8 cellular contexts compared by ENCODE assay signal in the genomic region with DNA sequence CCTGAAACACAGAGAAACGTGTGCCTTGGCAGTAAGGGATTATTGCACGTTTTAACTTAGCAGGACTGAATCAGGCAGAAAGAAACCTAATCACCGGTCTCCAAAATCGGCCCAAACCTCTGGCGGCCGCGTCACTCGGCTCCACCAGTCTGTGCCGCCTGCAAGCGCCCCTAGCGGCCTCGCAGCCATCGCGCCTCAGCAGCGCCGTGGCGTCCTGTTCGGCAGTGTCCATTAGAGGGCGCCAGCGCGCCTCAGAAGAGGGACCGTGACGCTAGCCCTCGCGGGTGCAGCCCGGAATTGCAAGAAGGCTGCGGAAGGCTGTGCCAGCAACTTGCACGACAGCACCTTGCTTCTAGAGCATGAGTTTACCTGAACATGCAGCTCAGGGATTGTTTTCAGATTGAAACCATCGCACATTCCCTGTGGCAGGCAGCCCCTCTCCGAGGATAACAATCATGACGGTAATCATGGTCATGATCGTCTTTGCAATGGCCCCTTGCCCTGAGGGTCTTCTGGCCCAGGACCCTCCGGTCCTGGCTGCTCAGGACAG.
DNase-seq lines count a peak whose midpoint lies in the region; ATAC-seq and TF ChIP-seq lines count a peak whose summit lies in the region.

No MANE protein-coding gene starts in this region.

- peaks cover 4% of the 10 kb centered on the region for H3K36me3 Mint-ChIP-seq in activated naive CD4-positive, alpha-beta T cell treated with anti-CD3 and anti-CD28 coated beads, Interleukin-2, amount 10 ng/mL, durations not matched to agents 7 days and 5 days

- H3K36me3 ChIP-seq in neutrophil (no peaks in the 10 kb centered on the region), subcutaneous abdominal adipose tissue (ENCODE audit: control insufficient read depth in 5 of 5, insufficient read depth in 5 of 5, low read length in 5 of 5) (no peaks in the 10 kb centered on the region)

- in situ Hi-C loops in SK-MEL-5 (cut with HindIII; ENCODE audit: low pct_unique_long_range_greater_than_20kb, low sequenced_read_pairs): no loop called here

- H3K27me3 ChIP-seq in neutrophil (peaks cover 14% of the 10 kb centered on the region), subcutaneous abdominal adipose tissue (ENCODE audit: control insufficient read depth in 5 of 5, insufficient read depth in 4 of 5, low read length in 5 of 5) (peaks cover 0 to 4% (median 0%) of the 10 kb centered on the region in 5 donors)

- ATAC-seq in HG02571 (IDR thresholded peaks at IDR 0.05; ENCODE audit: unreplicated experiment): peak; percentile 98

- CTCF ChIA-PET in activated naive CD4-positive, alpha-beta T cell treated with anti-CD3 and anti-CD28 coated beads, Interleukin-2, amount 10 ng/mL, durations not matched to agents 7 days and 5 days (lab: Charles Lee): interaction anchor here (0.6 to 4.0 kb wide), 37 partner anchors 9 to 706 kb away, joined by 3 to 22 read pairs (median 4); partner anchors contain the start of genes DENND2C, NRAS, OLFML3 and TRIM33

- peak overlapping the region in 4 of 5 donors; percentile 5 to 77 (median 44) for H3K9ac ChIP-seq in subcutaneous abdominal adipose tissue (ENCODE audit: low read length in 5 of 5)

- H3K4me1 ChIP-seq in neutrophil (ENCODE audit: control insufficient read depth in 1 of 2, insufficient read depth in 1 of 2, low read depth in 1 of 2, low read length in 1 of 2) (peaks cover 11% of the 10 kb centered on the region in 2 experiments), subcutaneous abdominal adipose tissue (ENCODE audit: control insufficient read depth in 5 of 5, insufficient read depth in 5 of 5, low read length in 5 of 5) (peaks cover 0 to 14% (median 12%) of the 10 kb centered on the region in 5 donors)

- no peak overlapping the region for H3K27ac ChIP-seq in neutrophil
- H3K27ac ChIP-seq in subcutaneous abdominal adipose tissue (ENCODE audit: low read depth, low read length): peak overlapping the region; percentile 19

- DNase-seq in GM04504 (ENCODE audit: low read depth): peak; percentile 84
- DNase-seq in NAMALWA (ENCODE audit: low spot score): peak; percentile 95
- peak; percentile 89 for DNase-seq in SK-MEL-5 (ENCODE audit: low read depth, low spot score)
- DNase-seq in activated naive CD4-positive, alpha-beta T cell treated with anti-CD3 and anti-CD28 coated beads, Interleukin-2, amount 10 ng/mL, durations not matched to agents 7 days and 5 days: peak; percentile 97
- DNase-seq in germinal center (ENCODE audit: low spot score): peak; percentile 93

- H3K27me3 Mint-ChIP-seq in activated naive CD4-positive, alpha-beta T cell treated with anti-CD3 and anti-CD28 coated beads, Interleukin-2, amount 10 ng/mL, durations not matched to agents 7 days and 5 days: peaks cover 12% of the 10 kb centered on the region

- H3K9me3 ChIP-seq in neutrophil (no peaks in the 10 kb centered on the region), subcutaneous abdominal adipose tissue (ENCODE audit: control insufficient read depth in 5 of 5, low read length in 5 of 5) (no peaks in the 10 kb centered on the region)

- H3K4me3 ChIP-seq in neutrophil (ENCODE audit: low read depth in 1 of 2, low read length in 1 of 2) (peak overlapping the region; percentile 46 to 47), subcutaneous abdominal adipose tissue (ENCODE audit: low read depth in 1 of 5, low read length in 5 of 5) (peak overlapping the region; percentile 64 to 92 (median 80))

- peak; percentile 97 for TF ChIP-seq CTCF in neutrophil (IDR thresholded peaks at IDR 0.05)

- H3K9me3 Mint-ChIP-seq in activated naive CD4-positive, alpha-beta T cell treated with anti-CD3 and anti-CD28 coated beads, Interleukin-2, amount 10 ng/mL, durations not matched to agents 7 days and 5 days: peaks cover under 1% of the 10 kb centered on the region

- peak overlapping the region; percentile 80 for H3K4me3 Mint-ChIP-seq in activated naive CD4-positive, alpha-beta T cell treated with anti-CD3 and anti-CD28 coated beads, Interleukin-2, amount 10 ng/mL, durations not matched to agents 7 days and 5 days

- H3K27ac Mint-ChIP-seq in activated naive CD4-positive, alpha-beta T cell treated with anti-CD3 and anti-CD28 coated beads, Interleukin-2, amount 10 ng/mL, durations not matched to agents 7 days and 5 days: peak overlapping the region; percentile 91

- H3K4me1 Mint-ChIP-seq in activated naive CD4-positive, alpha-beta T cell treated with anti-CD3 and anti-CD28 coated beads, Interleukin-2, amount 10 ng/mL, durations not matched to agents 7 days and 5 days: peaks cover 44% of the 10 kb centered on the region
